1 cellular context compared by ENCODE assay signal in genomic region chr1:154614887-154615286, GRCh38.
TF ChIP-seq lines count a peak whose summit lies in the region.

No MANE protein-coding gene starts in this region.

TF ChIP-seq in GM23338, 12 proteins besides CTCF, POLR2A, EP300 and RAD21 (continued from another document):
- TF ChIP-seq, protein P1, sequence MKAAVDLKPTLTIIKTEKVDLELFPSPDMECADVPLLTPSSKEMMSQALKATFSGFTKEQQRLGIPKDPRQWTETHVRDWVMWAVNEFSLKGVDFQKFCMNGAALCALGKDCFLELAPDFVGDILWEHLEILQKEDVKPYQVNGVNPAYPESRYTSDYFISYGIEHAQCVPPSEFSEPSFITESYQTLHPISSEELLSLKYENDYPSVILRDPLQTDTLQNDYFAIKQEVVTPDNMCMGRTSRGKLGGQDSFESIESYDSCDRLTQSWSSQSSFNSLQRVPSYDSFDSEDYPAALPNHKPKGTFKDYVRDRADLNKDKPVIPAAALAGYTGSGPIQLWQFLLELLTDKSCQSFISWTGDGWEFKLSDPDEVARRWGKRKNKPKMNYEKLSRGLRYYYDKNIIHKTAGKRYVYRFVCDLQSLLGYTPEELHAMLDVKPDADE (IDR thresholded peaks at IDR 0.05) = no peak
- TF ChIP-seq POLR2AphosphoS5 (IDR thresholded peaks at IDR 0.05; ENCODE audit: low read depth) (no peak), STAT1 (IDR thresholded peaks at IDR 0.05; ENCODE audit: unreplicated experiment) (no peak), NANOG (IDR thresholded peaks at IDR 0.05; ENCODE audit: borderline replicate concordance) (no peak), JUNB (IDR thresholded peaks at IDR 0.05; ENCODE audit: unreplicated experiment) (no peak), ZNF114 (CRISPR knock-in tag; IDR thresholded peaks at IDR 0.05) (no peak), ZNF331 (CRISPR knock-in tag; IDR thresholded peaks at IDR 0.05; ENCODE audit: low read depth) (no peak), ZNF462 (CRISPR knock-in tag; IDR thresholded peaks at IDR 0.05) (no peak)
TF ChIP-seq in GM23338: peak in this region for 0.
